ENCODE assay signal across 8 cellular contexts in genomic region chr12:57836442-57837375, GRCh38. TPM values are rescaled to one million over a fixed set of nuclear protein-coding genes. Genes with fewer than 3 reads are reported as not detected.
DNase-seq lines count a peak whose midpoint lies in the region; ATAC-seq, FAIRE-seq and TF ChIP-seq lines count a peak whose summit lies in the region.

No MANE protein-coding gene starts in this region.

- peak; percentile 91 for DNase-seq in DMS53 (lab: John Stamatoyannopoulos, UW)
- peak; percentile 88 for DNase-seq in OCI-M1 (lab: John Stamatoyannopoulos, UW)
- DNase-seq in bronchial epithelial cell (ENCODE audit: low read depth), result peak; percentile 47
- no peak for DNase-seq in keratinocyte (ENCODE audit: low read depth, low spot score)
- no peak for DNase-seq in stimulated activated naive B cell treated with anti-CD40 and anti-IgM and Interleukin-4, amounts not matched to agents 10 μg/mL and 1 μg/mL and 100 μg/mL, for 72 hours
- DNase-seq in DMS114 treated with DMSO at 0.1 percent for 48 hours (lab: John Stamatoyannopoulos, UW; ENCODE audit: unreplicated experiment), result no peak

- H2AFZ ChIP-seq in keratinocyte (ENCODE audit: control insufficient read depth, low read length), result no peak overlapping the region

- H3K9me1 ChIP-seq in keratinocyte (ENCODE audit: control insufficient read depth, extremely low read depth, insufficient read depth, low read length), result peaks cover 5% of the 10 kb centered on the region

- no peaks in the 10 kb centered on the region for H3K27me3 Mint-ChIP-seq in stimulated activated naive B cell treated with anti-CD40 and anti-IgM and Interleukin-4, amounts not matched to agents 10 μg/mL and 1 μg/mL and 100 μg/mL, for 72 hours

- peaks cover 85% of the 10 kb centered on the region for H3K79me2 ChIP-seq in keratinocyte (ENCODE audit: control insufficient read depth, insufficient read depth, low read length)

- peaks cover 50% of the 10 kb centered on the region for H3K4me1 ChIP-seq in keratinocyte (ENCODE audit: control insufficient read depth, extremely low read depth, insufficient read depth, low read length)

- H3K36me3 Mint-ChIP-seq in stimulated activated naive B cell treated with anti-CD40 and anti-IgM and Interleukin-4, amounts not matched to agents 10 μg/mL and 1 μg/mL and 100 μg/mL, for 72 hours, result no peaks in the 10 kb centered on the region

- TF ChIP-seq CTCF in bronchial epithelial cell (IDR thresholded peaks at IDR 0.05; ENCODE audit: insufficient read depth, low read length, severe bottlenecking), result no peak
- TF ChIP-seq CTCF in keratinocyte (optimal IDR thresholded peaks at IDR 0.05 in 1 of 3, IDR thresholded peaks at IDR 0.05 in 1 of 3, conservative IDR thresholded peaks at IDR 0.05 in 1 of 3; ENCODE audit: extremely low read depth in 1 of 3, insufficient read depth in 2 of 3, low read length in 3 of 3), result no peak

- no peaks in the 10 kb centered on the region for H3K9me3 Mint-ChIP-seq in stimulated activated naive B cell treated with anti-CD40 and anti-IgM and Interleukin-4, amounts not matched to agents 10 μg/mL and 1 μg/mL and 100 μg/mL, for 72 hours

- H3K36me3 ChIP-seq in bronchial epithelial cell (ENCODE audit: control insufficient read depth, insufficient read depth, low read length) (no peaks in the 10 kb centered on the region), keratinocyte (ENCODE audit: control insufficient read depth in 2 of 2, extremely low read depth in 1 of 2, insufficient read depth in 2 of 2, low read length in 2 of 2) (peaks cover 0 to 1% of the 10 kb centered on the region in 2 experiments)

- H3K27ac Mint-ChIP-seq in stimulated activated naive B cell treated with anti-CD40 and anti-IgM and Interleukin-4, amounts not matched to agents 10 μg/mL and 1 μg/mL and 100 μg/mL, for 72 hours, result peak overlapping the region; percentile 72

- peak overlapping the region; percentile 56 for H3K27ac ChIP-seq in keratinocyte (ENCODE audit: control insufficient read depth, insufficient read depth, low read length)

- H3K4me1 Mint-ChIP-seq in stimulated activated naive B cell treated with anti-CD40 and anti-IgM and Interleukin-4, amounts not matched to agents 10 μg/mL and 1 μg/mL and 100 μg/mL, for 72 hours, result peaks cover 70 to 99% of the 10 kb centered on the region in 2 donors

- ATAC-seq in GM19328 (IDR thresholded peaks at IDR 0.05; ENCODE audit: unreplicated experiment) (peak; percentile 29), HG03354 (IDR thresholded peaks at IDR 0.05; ENCODE audit: poor library complexity, severe bottlenecking, unreplicated experiment) (peak; percentile 61)
- ATAC-seq in stimulated activated naive B cell treated with anti-CD40 and anti-IgM and Interleukin-4, amounts not matched to agents 10 μg/mL and 1 μg/mL and 100 μg/mL, for 72 hours (replicated peaks), result peak; percentile 33 to 46

- peaks cover 26% of the 10 kb centered on the region for H4K20me1 ChIP-seq in keratinocyte (ENCODE audit: control insufficient read depth, extremely low read depth, insufficient read depth, low read length)

- H3K4me3 Mint-ChIP-seq in stimulated activated naive B cell treated with anti-CD40 and anti-IgM and Interleukin-4, amounts not matched to agents 10 μg/mL and 1 μg/mL and 100 μg/mL, for 72 hours, result peak overlapping the region; percentile 52 to 61

- H3K9me3 ChIP-seq in keratinocyte (ENCODE audit: control insufficient read depth, low read depth, low read length), result no peaks in the 10 kb centered on the region

- no peak for FAIRE-seq in bronchial epithelial cell (lab: Jason Lieb, UNC)
- FAIRE-seq in keratinocyte (lab: Jason Lieb, UNC), result no peak

- H3K9ac ChIP-seq in keratinocyte (ENCODE audit: control insufficient read depth, extremely low read depth, insufficient read depth, low read length), result peak overlapping the region; percentile 2

- H3K27me3 ChIP-seq in bronchial epithelial cell (ENCODE audit: control insufficient read depth, insufficient read depth, low read length) (no peaks in the 10 kb centered on the region), keratinocyte (ENCODE audit: control insufficient read depth, extremely low read depth, insufficient read depth, low read length) (no peaks in the 10 kb centered on the region)

- H3K4me3 ChIP-seq in bronchial epithelial cell (ENCODE audit: low read depth, low read length), result no peak overlapping the region
- peak overlapping the region in 1 of 3 experiments; percentile 11 for H3K4me3 ChIP-seq in keratinocyte (ENCODE audit: control insufficient read depth in 2 of 3, extremely low read depth in 1 of 3, insufficient read depth in 2 of 3, low read depth in 1 of 3, low read length in 3 of 3)

- dilution Hi-C loops in keratinocyte (cut with MboI; ENCODE audit: extremely low pct_ligation_motif_present, low sequenced_read_pairs), result no loop called here

- H3K4me2 ChIP-seq in keratinocyte (ENCODE audit: control insufficient read depth, extremely low read depth, insufficient read depth, low read depth, low read length), result peak overlapping the region; percentile 42

RNA-seq across cellular contexts. Expression of gene CTDSP2, which starts 9.8 kb away (rescaled TPM):
- 29.3 and 36.3 TPM in 2 replicates for total RNA-seq in bronchial epithelial cell
- polyA plus RNA-seq in keratinocyte, result 39.0 to 75.0 TPM (median 54.6 TPM) in 3 replicates
- 38.5 TPM for polyA plus RNA-seq in keratinocyte (2011; ENCODE audit: low read depth)
- 61.4 and 68.1 TPM in 2 replicates for polyA plus RNA-seq in keratinocyte (2011; cell fraction: cytosol; rRNA removed)
- 62.6 and 66.0 TPM in 2 replicates for polyA plus RNA-seq in keratinocyte (2011; cell fraction: nucleus; rRNA removed)
- 35.0 and 54.1 TPM in 2 replicates for polyA plus RNA-seq in keratinocyte (2012; ENCODE audit: low replicate concordance)
- 72.9 to 174 TPM (median 107 TPM) in 3 replicates for polyA minus RNA-seq in keratinocyte
- 36.8 TPM for polyA minus RNA-seq in keratinocyte (2011; cell fraction: cytosol; rRNA and poly(A)+ RNA removed)
- 28.5 and 40.3 TPM in 2 replicates for polyA minus RNA-seq in keratinocyte (2011; cell fraction: nucleus; rRNA and poly(A)+ RNA removed)

RNA-seq across cellular contexts. Expression of gene AVIL, which starts 18.2 kb away (rescaled TPM):
- 0.79 and 1.9 TPM in 2 replicates for total RNA-seq in bronchial epithelial cell
- 0.27 to 1.3 TPM (median 1.3 TPM) in 3 replicates for polyA plus RNA-seq in keratinocyte
- polyA plus RNA-seq in keratinocyte (2011; ENCODE audit: low read depth), result 1.9 TPM
- 0.14 and 0.49 TPM in 2 replicates for polyA plus RNA-seq in keratinocyte (2011; cell fraction: cytosol; rRNA removed)
- polyA plus RNA-seq in keratinocyte (2011; cell fraction: nucleus; rRNA removed), result 5.3 and 5.4 TPM in 2 replicates
- polyA plus RNA-seq in keratinocyte (2012; ENCODE audit: low replicate concordance), result 0.66 and 2.7 TPM in 2 replicates
- polyA minus RNA-seq in keratinocyte, result 1.3 to 2.7 TPM in 2 of 3 replicates, not detected in the other
- polyA minus RNA-seq in keratinocyte (2011; cell fraction: cytosol; rRNA and poly(A)+ RNA removed), result not detected
- polyA minus RNA-seq in keratinocyte (2011; cell fraction: nucleus; rRNA and poly(A)+ RNA removed), result 1.2 and 1.3 TPM in 2 replicates

RNA-seq across cellular contexts. Expression of gene TSFM, which starts 54.1 kb away (rescaled TPM):
- total RNA-seq in bronchial epithelial cell, result 15.7 and 17.9 TPM in 2 replicates
- 20.4 to 30.5 TPM (median 21.0 TPM) in 3 replicates for polyA plus RNA-seq in keratinocyte
- 21.3 TPM for polyA plus RNA-seq in keratinocyte (2011; ENCODE audit: low read depth)
- polyA plus RNA-seq in keratinocyte (2011; cell fraction: cytosol; rRNA removed), result 12.9 and 16.0 TPM in 2 replicates
- polyA plus RNA-seq in keratinocyte (2011; cell fraction: nucleus; rRNA removed), result 19.2 and 21.7 TPM in 2 replicates
- polyA plus RNA-seq in keratinocyte (2012; ENCODE audit: low replicate concordance), result 26.7 and 28.8 TPM in 2 replicates
- polyA minus RNA-seq in keratinocyte, result 4.7 to 7.1 TPM (median 5.6 TPM) in 3 replicates
- polyA minus RNA-seq in keratinocyte (2011; cell fraction: cytosol; rRNA and poly(A)+ RNA removed), result 11.1 TPM
- polyA minus RNA-seq in keratinocyte (2011; cell fraction: nucleus; rRNA and poly(A)+ RNA removed), result 4.6 and 4.7 TPM in 2 replicates

Comparison
In these comparisons a context has a peak if more than half of its experiments do, and no peak if none do; other contexts are left out.
1. DNase-seq: peak in DMS53 (single experiment), OCI-M1 (single experiment) and bronchial epithelial cell (single experiment); none in keratinocyte (single experiment), stimulated activated naive B cell treated with anti-CD40 and anti-IgM and Interleukin-4, amounts not matched to agents 10 μg/mL and 1 μg/mL and 100 μg/mL, for 72 hours (single experiment) and DMS114 treated with DMSO at 0.1 percent for 48 hours (single experiment).
2. Peak in every context shown above with its lines, with median percentiles within 50 percentile points of each other: ATAC-seq.